In the genomic region with DNA sequence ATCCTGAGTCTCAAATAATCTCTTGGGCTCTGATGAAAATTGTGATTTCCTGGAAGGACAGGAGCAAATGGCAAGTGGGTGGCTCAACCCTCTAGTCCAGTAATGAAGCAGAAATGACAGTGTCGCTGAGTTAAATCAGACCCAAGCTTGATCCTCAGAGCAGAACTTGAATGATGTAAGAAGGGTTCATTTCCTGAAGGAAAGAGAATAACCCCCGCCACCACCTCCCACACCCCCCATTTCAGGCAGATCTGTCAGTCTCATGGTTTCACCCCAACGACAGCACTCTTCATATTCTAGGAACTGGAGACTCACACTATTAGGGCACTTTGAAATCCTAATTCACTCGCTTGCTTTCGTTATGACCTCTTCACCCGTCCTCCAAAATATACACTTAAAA, we compare ENCODE assay signal across 16 cellular contexts.
"Had no signal": no experiment of that assay in that cellular context is flagged by ENCODE, and none has a peak within 500 bp of the region (broad histone marks: within the 10 kb centered on the region; RNA-seq: fewer than 3 reads in every experiment).

No MANE protein-coding gene starts in this region.

- ATAC-seq: activated CD4-positive, CD25-positive, alpha-beta regulatory T cell treated with anti-CD3 and anti-CD28 coated beads, Interleukin-2, amount 50 U/mL, for 24 hours; body of pancreas; gastroesophageal sphincter; left ventricle myocardium superior; stimulated activated memory B cell treated with anti-CD40 and anti-IgM and Interleukin-4, amounts not matched to agents 10 μg/mL and 1 μg/mL and 100 μg/mL, for 72 hours had no signal

- H3K27ac Mint-ChIP-seq: activated naive CD4-positive, alpha-beta T cell treated with anti-CD3 and anti-CD28 coated beads, Interleukin-2, amount 10 ng/mL, durations not matched to agents 7 days and 5 days; endodermal cell; nephron; stimulated activated memory B cell treated with anti-CD40 and anti-IgM and Interleukin-4, amounts not matched to agents 10 μg/mL and 1 μg/mL and 100 μg/mL, for 72 hours had no signal

- H3K4me1 Mint-ChIP-seq: activated naive CD4-positive, alpha-beta T cell treated with anti-CD3 and anti-CD28 coated beads, Interleukin-2, amount 10 ng/mL, durations not matched to agents 7 days and 5 days; endodermal cell; nephron; stimulated activated memory B cell treated with anti-CD40 and anti-IgM and Interleukin-4, amounts not matched to agents 10 μg/mL and 1 μg/mL and 100 μg/mL, for 72 hours had no signal

- H3K9me3 Mint-ChIP-seq: activated naive CD4-positive, alpha-beta T cell treated with anti-CD3 and anti-CD28 coated beads, Interleukin-2, amount 10 ng/mL, durations not matched to agents 7 days and 5 days; endodermal cell; nephron; stimulated activated memory B cell treated with anti-CD40 and anti-IgM and Interleukin-4, amounts not matched to agents 10 μg/mL and 1 μg/mL and 100 μg/mL, for 72 hours; type B pancreatic cell had no signal

- H3K4me3 Mint-ChIP-seq: activated naive CD4-positive, alpha-beta T cell treated with anti-CD3 and anti-CD28 coated beads, Interleukin-2, amount 10 ng/mL, durations not matched to agents 7 days and 5 days; endodermal cell; nephron; stimulated activated memory B cell treated with anti-CD40 and anti-IgM and Interleukin-4, amounts not matched to agents 10 μg/mL and 1 μg/mL and 100 μg/mL, for 72 hours; type B pancreatic cell had no signal

- DNase-seq: activated effector memory CD4-positive, alpha-beta T cell treated with anti-CD3 and anti-CD28 coated beads, Interleukin-2, amount 50 U/mL, for 16 hours; activated naive CD4-positive, alpha-beta T cell treated with anti-CD3 and anti-CD28 coated beads, Interleukin-2, amount 10 ng/mL, durations not matched to agents 7 days and 5 days; anterior cingulate cortex; body of pancreas; cortex of kidney; endodermal cell; hypothalamus; left ventricle myocardium superior; midbrain; right lobe of liver; stimulated activated CD4-positive, alpha-beta T cell treated with anti-CD3 and anti-CD28 coated beads, Interleukin-1b, Interleukin-23, amount 100 ng/mL, for 48 hours had no signal

- H3K27me3 Mint-ChIP-seq: stimulated activated memory B cell treated with anti-CD40 and anti-IgM and Interleukin-4, amounts not matched to agents 10 μg/mL and 1 μg/mL and 100 μg/mL, for 72 hours had no signal

- H3K36me3 Mint-ChIP-seq: activated naive CD4-positive, alpha-beta T cell treated with anti-CD3 and anti-CD28 coated beads, Interleukin-2, amount 10 ng/mL, durations not matched to agents 7 days and 5 days had no signal
